Comparison of ENCODE assay signal across 9 cellular contexts in genomic region chr13:46575843-46576242, GRCh38. TPM values are rescaled to one million over a fixed set of nuclear protein-coding genes. Genes with fewer than 3 reads are reported as not detected.
DNase-seq lines count a peak whose midpoint lies in the region; ATAC-seq, FAIRE-seq and TF ChIP-seq lines count a peak whose summit lies in the region.
"Had no signal": no experiment of that assay in that cellular context is flagged by ENCODE, and none has a peak within 500 bp of the region (broad histone marks: within the 10 kb centered on the region; RNA-seq: fewer than 3 reads in every experiment).

No MANE protein-coding gene starts in this region.

- peak; percentile 86 for DNase-seq in LHCN-M2 (ENCODE audit: low read depth)
- DNase-seq in bronchial epithelial cell (ENCODE audit: low read depth) = peak; percentile 82
- DNase-seq in kidney tubule cell (ENCODE audit: low spot score) = peak; percentile 90
- DNase-seq in vagina (ENCODE audit: extremely low spot score in 2 of 2) = no peak
- no peak for DNase-seq in GM13976 (ENCODE audit: low spot score)
- DNase-seq in cerebellar nuclear complex (lab: John Stamatoyannopoulos, UW) = no peak
- DNase-seq: NCI-H2029 had no signal

- H3K9me3 ChIP-seq in vagina = no peaks in the 10 kb centered on the region
- H3K9me3 ChIP-seq: prostate gland had no signal

- H3K4me3 ChIP-seq in bronchial epithelial cell (ENCODE audit: low read depth, low read length) (no peak overlapping the region), vagina (no peak overlapping the region)
- H3K4me3 ChIP-seq: prostate gland had no signal

- H3K27me3 ChIP-seq in bronchial epithelial cell (ENCODE audit: control insufficient read depth, insufficient read depth, low read length) (no peaks in the 10 kb centered on the region), vagina (no peaks in the 10 kb centered on the region)

- no peak for FAIRE-seq in bronchial epithelial cell (lab: Jason Lieb, UNC)

- TF ChIP-seq CTCF in bronchial epithelial cell (IDR thresholded peaks at IDR 0.05; ENCODE audit: insufficient read depth, low read length, severe bottlenecking) = no peak
- no peak for TF ChIP-seq CTCF in vagina (IDR thresholded peaks at IDR 0.05)
- TF ChIP-seq CTCF in GM13976 (IDR thresholded peaks at IDR 0.05; ENCODE audit: borderline replicate concordance, control extremely low read depth, extremely low read depth, insufficient read depth, missing control alignments) = no peak

- H3K36me3 ChIP-seq in bronchial epithelial cell (ENCODE audit: control insufficient read depth, insufficient read depth, low read length) = peaks cover 2% of the 10 kb centered on the region
- H3K36me3 ChIP-seq in vagina = no peaks in the 10 kb centered on the region
- H3K36me3 ChIP-seq: prostate gland had no signal

- in situ Hi-C loops in GM13976 (cut with MboI; ENCODE audit: low sequenced_read_pairs, unreplicated experiment) = no loop called here

- H3K27ac ChIP-seq in vagina = peak overlapping the region; percentile 35
- H3K27ac ChIP-seq: prostate gland had no signal

- ATAC-seq in HG03432 (IDR thresholded peaks at IDR 0.05; ENCODE audit: unreplicated experiment) = no peak

- no peak for TF ChIP-seq POLR2A in vagina (IDR thresholded peaks at IDR 0.05)

- H3K4me1 ChIP-seq in vagina = peaks cover 70% of the 10 kb centered on the region

- intact Hi-C loops in vagina (cut with DNase I) = no loop called here

RNA-seq across cellular contexts. Expression of gene LRCH1, which starts 22.9 kb away (rescaled TPM):
- 4.9 and 5.3 TPM in 2 replicates for total RNA-seq in LHCN-M2 (2014; rRNA removed)
- 5.5 TPM for polyA plus RNA-seq in LHCN-M2 (2012)
- total RNA-seq in bronchial epithelial cell = 3.4 and 4.7 TPM in 2 replicates
- 21.4 TPM for total RNA-seq in vagina

Comparison
In these comparisons a context has a peak if more than half of its experiments do, and no peak if none do; other contexts are left out.
1. DNase-seq: peak in LHCN-M2 (single experiment), bronchial epithelial cell (single experiment) and kidney tubule cell (single experiment); none in vagina (0 of 2), GM13976 (single experiment) and cerebellar nuclear complex (0 of 2).